Comparison of ENCODE assay signal across 18 cellular contexts in the genomic region with DNA sequence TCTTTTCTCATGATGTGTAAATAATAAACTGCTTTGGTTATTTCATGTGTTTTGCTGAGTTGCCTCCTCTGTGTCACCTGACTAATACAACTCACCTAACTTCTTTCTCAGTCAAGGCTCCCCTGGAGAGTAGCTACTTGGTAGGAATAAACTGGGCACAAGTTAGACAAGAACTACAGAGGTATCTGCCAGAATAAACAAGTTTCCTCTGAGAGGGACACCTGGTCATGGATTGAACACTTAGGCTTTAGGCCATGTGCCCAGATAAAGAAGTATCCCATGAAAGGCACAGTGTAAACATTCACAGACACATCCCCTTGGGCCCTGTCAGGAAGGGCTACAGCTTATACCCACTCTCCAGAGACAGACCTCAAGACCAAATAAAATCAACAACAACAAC.
"Had no signal": no experiment of that assay in that cellular context is flagged by ENCODE, and none has a peak within 500 bp of the region (broad histone marks: within the 10 kb centered on the region; RNA-seq: fewer than 3 reads in every experiment).

No MANE protein-coding gene starts in this region.

- H3K36me3 ChIP-seq: esophagus squamous epithelium, WERI-Rb-1 had no signal

- DNase-seq: activated CD4-positive, alpha-beta T cell treated with anti-CD3 and anti-CD28 coated beads for 4 hours; activated CD8-positive, alpha-beta memory T cell treated with anti-CD3 and anti-CD28 coated beads, Interleukin-2, amount 50 U/mL, for 4 hours; activated CD8-positive, alpha-beta T cell treated with anti-CD3 and anti-CD28 coated beads for 36 hours; activated gamma-delta T cell treated with Interleukin-2 at 50 U/mL for 16 hours; activated naive CD8-positive, alpha-beta T cell treated with anti-CD3 and anti-CD28 coated beads for 36 hours; activated T-cell treated with anti-CD3 and anti-CD28 coated beads, Interleukin-2, amount 50 U/mL, for 72 hours; anterior cingulate cortex; esophagus squamous epithelium; foreskin keratinocyte; head of caudate nucleus; left cardiac atrium; naive thymus-derived CD4-positive, alpha-beta T cell; retina; stimulated activated CD4-positive, alpha-beta T cell treated with anti-CD3 and anti-CD28 coated beads, Interleukin-15, amount 100 ng/mL, for 24 hours; stimulated activated CD4-positive, alpha-beta T cell treated with anti-CD3 and anti-CD28 coated beads, Interleukin-4, amount 100 ng/mL, for 24 hours; WERI-Rb-1 had no signal

- H3K4me3 ChIP-seq: esophagus squamous epithelium, lung had no signal

- H3K27ac ChIP-seq: esophagus squamous epithelium, foreskin keratinocyte, WERI-Rb-1 had no signal

- FAIRE-seq: urothelium cell line had no signal

- H3K9me3 ChIP-seq: esophagus squamous epithelium had no signal

- H3K27me3 ChIP-seq: esophagus squamous epithelium, foreskin keratinocyte had no signal

- H3K4me1 ChIP-seq: esophagus squamous epithelium, foreskin keratinocyte had no signal

- ATAC-seq: activated CD8-positive, alpha-beta T cell treated with anti-CD3 and anti-CD28 coated beads for 36 hours; activated T-cell treated with anti-CD3 and anti-CD28 coated beads, Interleukin-2, amount 50 U/mL, for 72 hours; foreskin keratinocyte; left cardiac atrium; naive thymus-derived CD4-positive, alpha-beta T cell had no signal
